In genomic region chr1:211908951-211909350, GRCh38 we compare ENCODE assay signal across 28 cellular contexts.
"Had no signal": no experiment of that assay in that cellular context is flagged by ENCODE, and none has a peak within 500 bp of the region (broad histone marks: within the 10 kb centered on the region; RNA-seq: fewer than 3 reads in every experiment).

No MANE protein-coding gene starts in this region.

- H3K9me3 Mint-ChIP-seq: activated naive CD4-positive, alpha-beta T cell treated with anti-CD3 and anti-CD28 coated beads for 36 hours; activated T-cell treated with anti-CD3 and anti-CD28 coated beads, Interleukin-2, amount 50 U/mL, for 4 hours had no signal

- H3K27ac Mint-ChIP-seq: activated CD4-positive, alpha-beta memory T cell treated with anti-CD3 and anti-CD28 coated beads for 36 hours; activated naive CD4-positive, alpha-beta T cell treated with anti-CD3 and anti-CD28 coated beads for 36 hours; activated naive CD4-positive, alpha-beta T cell treated with anti-CD3 and anti-CD28 coated beads, Interleukin-2, amount 50 U/mL, for 72 hours; activated T-helper 1 cell treated with anti-CD3 and anti-CD28 coated beads, Interleukin-12 subunit alpha, Interleukin-12 subunit beta, Interleukin-2, Interleukin-4 antibody, amounts not matched to agents 30 ng/mL and 10 ng/mL and 1 ng/mL, durations not matched to agents 14 hours and 24 hours and 36 hours had no signal

- DNase-seq: activated CD4-positive, alpha-beta memory T cell treated with anti-CD3 and anti-CD28 coated beads for 36 hours; activated CD4-positive, alpha-beta T cell treated with anti-CD3 and anti-CD28 coated beads for 4 hours; activated CD4-positive, alpha-beta T cell treated with anti-CD3 and anti-CD28 coated beads, Interleukin-2, amount 50 U/mL, for 1 hour; activated CD8-positive, alpha-beta memory T cell treated with anti-CD3 and anti-CD28 coated beads, Interleukin-2, amount 50 U/mL, for 4 hours; activated gamma-delta T cell treated with Interleukin-2 at 50 U/mL for 16 hours; activated naive CD4-positive, alpha-beta T cell treated with anti-CD3 and anti-CD28 coated beads for 36 hours; activated T-cell treated with anti-CD3 and anti-CD28 coated beads for 4 hours; activated T-cell treated with anti-CD3 and anti-CD28 coated beads, Interleukin-2, amount 50 U/mL, for 4 hours; adrenal gland; body of pancreas; NCI-H1105 treated with DMSO at 0.1 percent for 48 hours; NCI-H1436; NCI-H1694; NCI-H1930; NCI-H2081 treated with DMSO at 0.1 percent for 48 hours; NCI-H226; NCI-H446 treated with DMSO at 0.1 percent for 48 hours; NCI-H524; NK-92 treated with Interleukin-12 subunit alpha and Interleukin-12 subunit beta, amount 100 ng/mL, for 24 hours; SHP77; SJCRH30; T1000 had no signal

- H3K4me3 Mint-ChIP-seq: activated CD4-positive, alpha-beta memory T cell treated with anti-CD3 and anti-CD28 coated beads for 36 hours; activated naive CD4-positive, alpha-beta T cell treated with anti-CD3 and anti-CD28 coated beads for 36 hours; activated T-cell treated with anti-CD3 and anti-CD28 coated beads, Interleukin-2, amount 50 U/mL, for 4 hours; activated T-helper 1 cell treated with anti-CD3 and anti-CD28 coated beads, Interleukin-12 subunit alpha, Interleukin-12 subunit beta, Interleukin-2, Interleukin-4 antibody, amounts not matched to agents 30 ng/mL and 10 ng/mL and 1 ng/mL, durations not matched to agents 14 hours and 24 hours and 36 hours had no signal

- H3K9me3 ChIP-seq: adrenal gland, body of pancreas, breast epithelium, SJCRH30 had no signal

- H3K27ac ChIP-seq: adrenal gland, body of pancreas, breast epithelium, SJCRH30, SK-N-MC had no signal

- H3K36me3 ChIP-seq: adrenal gland, breast epithelium, SJCRH30 had no signal

- H3K36me3 Mint-ChIP-seq: activated CD4-positive, alpha-beta memory T cell treated with anti-CD3 and anti-CD28 coated beads for 36 hours; activated naive CD4-positive, alpha-beta T cell treated with anti-CD3 and anti-CD28 coated beads, Interleukin-2, amount 50 U/mL, for 72 hours had no signal

- H3K4me3 ChIP-seq: adrenal gland, body of pancreas, breast epithelium, SJCRH30, SK-N-MC had no signal

- ATAC-seq: activated CD4-positive, CD25-positive, alpha-beta regulatory T cell treated with anti-CD3 and anti-CD28 coated beads, Interleukin-2, amount 50 U/mL, for 24 hours; activated naive CD4-positive, alpha-beta T cell treated with anti-CD3 and anti-CD28 coated beads, Interleukin-2, amount 50 U/mL, for 72 hours; activated T-cell treated with anti-CD3 and anti-CD28 coated beads, Interleukin-2, amount 50 U/mL, for 4 hours; Panc1 had no signal

- H3K27me3 ChIP-seq: adrenal gland, body of pancreas, breast epithelium, SJCRH30 had no signal

- H3K4me1 ChIP-seq: adrenal gland, breast epithelium, SJCRH30 had no signal
